Comparison of ENCODE assay signal across 8 cellular contexts in genomic region chr7:149126662-149127321, GRCh38. TPM values are rescaled to one million over a fixed set of nuclear protein-coding genes. Genes with fewer than 3 reads are reported as not detected.
A peak's percentile ranks its signal among the peaks of the same experiment; 100 is the strongest.
DNase-seq lines count a peak whose midpoint lies in the region; ATAC-seq lines count a peak whose summit lies in the region.

No MANE protein-coding gene starts in this region.

- H3K4me1 ChIP-seq in HUES64 (ENCODE audit: insufficient read depth, low read length) (peaks cover 9% of the 10 kb centered on the region), iPS DF 6.9 (ENCODE audit: control insufficient read depth, insufficient read depth, low read length) (no peaks in the 10 kb centered on the region)

- ATAC-seq in GM21390 (IDR thresholded peaks at IDR 0.05; ENCODE audit: unreplicated experiment): peak; percentile 39

- H3K9ac ChIP-seq in HUES64 (ENCODE audit: low read depth, low read length): peak overlapping the region; percentile 93

- under 1% methylated on average over 48 of the region's 48 CpGs for WGBS in HUES64
- WGBS in iPS DF 6.9 (ENCODE audit: insufficient coverage, insufficient read length): no CpG with 5 or more reads among the region's 48 CpGs

- no peaks in the 10 kb centered on the region for H3K27me3 ChIP-seq in HUES64 (ENCODE audit: insufficient read depth, low read length)
- no peaks in the 10 kb centered on the region for H3K27me3 ChIP-seq in iPS DF 6.9 (ENCODE audit: control insufficient read depth, insufficient read depth, low read length)

- H3K9me3 ChIP-seq in HUES64 (ENCODE audit: insufficient read depth, low read depth, low read length) (peaks cover 13% of the 10 kb centered on the region), iPS DF 6.9 (ENCODE audit: control insufficient read depth, insufficient read depth, low read length) (no peaks in the 10 kb centered on the region)

- H3K27ac ChIP-seq in HUES64 (ENCODE audit: low read depth, low read length): peak overlapping the region; percentile 82
- H3K27ac ChIP-seq in iPS DF 6.9 (ENCODE audit: low read length): no peak overlapping the region

- H3K4me3 ChIP-seq in HUES64 (ENCODE audit: low read length): peak overlapping the region; percentile 80
- H3K4me3 ChIP-seq in iPS DF 6.9 (ENCODE audit: low read length): peak overlapping the region; percentile 90
- peak overlapping the region; percentile 93 for H3K4me3 ChIP-seq in skeletal muscle cell (ENCODE audit: low read depth, low read length)

- peaks cover 20% of the 10 kb centered on the region for H3K36me3 ChIP-seq in HUES64 (ENCODE audit: insufficient read depth, low read length)
- H3K36me3 ChIP-seq in iPS DF 6.9 (ENCODE audit: control insufficient read depth, insufficient read depth, low read length): peaks cover 4% of the 10 kb centered on the region; the same call in 1 of the 2 replicates

- DNase-seq in DMS114 treated with DMSO at 0.1 percent for 48 hours (lab: John Stamatoyannopoulos, UW; ENCODE audit: unreplicated experiment) (peak; percentile 30), SW 1271 (lab: John Stamatoyannopoulos, UW) (peak; percentile 27 to 67), anterior cingulate cortex (lab: John Stamatoyannopoulos, UW) (peak in 50 of 58 donors; percentile 18 to 81 (median 62)), iPS DF 6.9 (ENCODE audit: low read depth, low spot score) (no peak), skeletal muscle cell (ENCODE audit: low read depth) (no peak), OCI-M2 (lab: John Stamatoyannopoulos, UW; ENCODE audit: unreplicated experiment) (no peak)

RNA-seq across cellular contexts. Expression of gene ZNF425, which starts 0.7 kb away (rescaled TPM):
- 3.5 TPM for polyA plus RNA-seq in HUES64 (2013, experiment 1 of 2)
- 4.8 TPM for polyA plus RNA-seq in HUES64 (2013, experiment 2 of 2)

RNA-seq across cellular contexts. Expression of gene ZNF398, which starts 20.5 kb away (rescaled TPM):
- 27.5 TPM for polyA plus RNA-seq in HUES64 (2013, experiment 1 of 2)
- 26.6 TPM for polyA plus RNA-seq in HUES64 (2013, experiment 2 of 2)

RNA-seq across cellular contexts. Expression of gene ZNF786, which starts 36.3 kb away (rescaled TPM):
- 7.0 TPM for polyA plus RNA-seq in HUES64 (2013, experiment 1 of 2)
- 7.8 TPM for polyA plus RNA-seq in HUES64 (2013, experiment 2 of 2)

Comparison
In these comparisons a context has a peak if more than half of its experiments do, and no peak if none do; other contexts are left out.
1. DNase-seq: peak in DMS114 treated with DMSO at 0.1 percent for 48 hours (single experiment), SW 1271 (2 of 2) and anterior cingulate cortex (50 of 58); none in iPS DF 6.9 (single experiment), skeletal muscle cell (single experiment) and OCI-M2 (single experiment).
2. Peak in every context shown above with its lines, with median percentiles within 50 percentile points of each other: H3K4me3 ChIP-seq.